In the genomic region with DNA sequence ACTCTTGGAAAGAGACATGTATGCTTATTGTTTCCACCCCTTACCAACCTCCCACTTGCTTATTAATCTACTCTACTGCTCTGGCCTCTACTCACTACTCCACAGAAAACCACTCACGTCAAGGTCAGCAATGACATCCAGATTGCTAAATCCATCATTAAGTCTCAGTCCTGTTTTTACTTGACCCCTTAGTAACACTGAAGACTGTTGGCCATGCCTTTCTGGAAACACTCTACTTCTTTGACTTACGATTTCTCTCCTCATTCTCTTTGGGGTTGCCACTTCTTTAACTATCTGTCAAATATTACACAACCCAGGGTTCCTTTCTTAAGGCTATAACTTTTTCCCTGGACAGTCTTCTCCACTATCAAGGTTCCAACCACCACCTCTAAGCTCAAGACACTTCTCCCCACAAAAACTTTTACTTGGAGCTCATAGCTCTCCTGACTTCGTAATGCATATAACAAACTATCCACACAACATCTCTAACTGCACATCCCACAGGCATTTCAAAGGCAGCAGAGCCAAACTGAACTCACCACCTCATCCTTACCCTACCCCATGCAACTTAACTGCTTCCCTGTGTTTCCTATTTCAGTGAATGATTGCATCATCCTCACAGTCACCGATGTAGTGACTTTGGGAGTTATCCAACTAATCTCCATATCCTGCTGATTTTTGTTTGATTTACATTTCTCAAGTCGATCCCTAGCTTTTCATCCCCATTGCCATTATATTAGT, we compare ENCODE assay signal across 3 cellular contexts.
TF ChIP-seq lines count a peak whose summit lies in the region.

No MANE protein-coding gene starts in this region.

TF ChIP-seq in SK-N-SH, 30 proteins besides CTCF, POLR2A, EP300 and RAD21 (continued from another document):
- TF ChIP-seq, protein P1, sequence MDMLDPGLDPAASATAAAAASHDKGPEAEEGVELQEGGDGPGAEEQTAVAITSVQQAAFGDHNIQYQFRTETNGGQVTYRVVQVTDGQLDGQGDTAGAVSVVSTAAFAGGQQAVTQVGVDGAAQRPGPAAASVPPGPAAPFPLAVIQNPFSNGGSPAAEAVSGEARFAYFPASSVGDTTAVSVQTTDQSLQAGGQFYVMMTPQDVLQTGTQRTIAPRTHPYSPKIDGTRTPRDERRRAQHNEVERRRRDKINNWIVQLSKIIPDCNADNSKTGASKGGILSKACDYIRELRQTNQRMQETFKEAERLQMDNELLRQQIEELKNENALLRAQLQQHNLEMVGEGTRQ (IDR thresholded peaks at IDR 0.05; ENCODE audit: borderline replicate concordance, low read depth, low read length): no peak
TF ChIP-seq in SK-N-SH: peak in this region for 1.

TF ChIP-seq in SK-N-SH treated with all-trans-retinoic acid at 6 μM for 48 hours, 23 proteins besides CTCF, POLR2A, EP300 and RAD21 (continued from another document):
- TF ChIP-seq ZNF565 (CRISPR knock-in tag; conservative IDR thresholded peaks at IDR 0.05; ENCODE audit: low read depth) (no peak), GLIS3 (CRISPR knock-in tag; IDR thresholded peaks at IDR 0.05) (no peak), SNAI2 (CRISPR knock-in tag; IDR thresholded peaks at IDR 0.05) (no peak), BACH2 (CRISPR knock-in tag; IDR thresholded peaks at IDR 0.05; ENCODE audit: borderline replicate concordance) (no peak), ZC3H10 (CRISPR knock-in tag; IDR thresholded peaks at IDR 0.05) (no peak), ZFP30 (CRISPR knock-in tag; IDR thresholded peaks at IDR 0.05) (no peak), ARNTL (CRISPR knock-in tag; IDR thresholded peaks at IDR 0.05; ENCODE audit: borderline replicate concordance, low read depth) (no peak), TOX (CRISPR knock-in tag; IDR thresholded peaks at IDR 0.05; ENCODE audit: borderline replicate concordance) (no peak), OSR1 (CRISPR knock-in tag; IDR thresholded peaks at IDR 0.05) (no peak), RARB (CRISPR knock-in tag; IDR thresholded peaks at IDR 0.05) (no peak), PPARA (CRISPR knock-in tag; IDR thresholded peaks at IDR 0.05; ENCODE audit: borderline replicate concordance) (no peak), CSDC2 (CRISPR knock-in tag; IDR thresholded peaks at IDR 0.05) (no peak)
- TF ChIP-seq, protein P2, sequence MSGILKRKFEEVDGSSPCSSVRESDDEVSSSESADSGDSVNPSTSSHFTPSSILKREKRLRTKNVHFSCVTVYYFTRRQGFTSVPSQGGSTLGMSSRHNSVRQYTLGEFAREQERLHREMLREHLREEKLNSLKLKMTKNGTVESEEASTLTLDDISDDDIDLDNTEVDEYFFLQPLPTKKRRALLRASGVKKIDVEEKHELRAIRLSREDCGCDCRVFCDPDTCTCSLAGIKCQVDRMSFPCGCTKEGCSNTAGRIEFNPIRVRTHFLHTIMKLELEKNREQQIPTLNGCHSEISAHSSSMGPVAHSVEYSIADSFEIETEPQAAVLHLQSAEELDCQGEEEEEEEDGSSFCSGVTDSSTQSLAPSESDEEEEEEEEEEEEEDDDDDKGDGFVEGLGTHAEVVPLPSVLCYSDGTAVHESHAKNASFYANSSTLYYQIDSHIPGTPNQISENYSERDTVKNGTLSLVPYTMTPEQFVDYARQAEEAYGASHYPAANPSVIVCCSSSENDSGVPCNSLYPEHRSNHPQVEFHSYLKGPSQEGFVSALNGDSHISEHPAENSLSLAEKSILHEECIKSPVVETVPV (CRISPR knock-in tag; IDR thresholded peaks at IDR 0.05): no peak
- TF ChIP-seq, protein P3, sequence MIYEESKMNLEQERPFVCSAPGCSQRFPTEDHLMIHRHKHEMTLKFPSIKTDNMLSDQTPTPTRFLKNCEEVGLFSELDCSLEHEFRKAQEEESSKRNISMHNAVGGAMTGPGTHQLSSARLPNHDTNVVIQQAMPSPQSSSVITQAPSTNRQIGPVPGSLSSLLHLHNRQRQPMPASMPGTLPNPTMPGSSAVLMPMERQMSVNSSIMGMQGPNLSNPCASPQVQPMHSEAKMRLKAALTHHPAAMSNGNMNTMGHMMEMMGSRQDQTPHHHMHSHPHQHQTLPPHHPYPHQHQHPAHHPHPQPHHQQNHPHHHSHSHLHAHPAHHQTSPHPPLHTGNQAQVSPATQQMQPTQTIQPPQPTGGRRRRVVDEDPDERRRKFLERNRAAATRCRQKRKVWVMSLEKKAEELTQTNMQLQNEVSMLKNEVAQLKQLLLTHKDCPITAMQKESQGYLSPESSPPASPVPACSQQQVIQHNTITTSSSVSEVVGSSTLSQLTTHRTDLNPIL (CRISPR knock-in tag; IDR thresholded peaks at IDR 0.05; ENCODE audit: low read depth): no peak
- TF ChIP-seq, protein P4, sequence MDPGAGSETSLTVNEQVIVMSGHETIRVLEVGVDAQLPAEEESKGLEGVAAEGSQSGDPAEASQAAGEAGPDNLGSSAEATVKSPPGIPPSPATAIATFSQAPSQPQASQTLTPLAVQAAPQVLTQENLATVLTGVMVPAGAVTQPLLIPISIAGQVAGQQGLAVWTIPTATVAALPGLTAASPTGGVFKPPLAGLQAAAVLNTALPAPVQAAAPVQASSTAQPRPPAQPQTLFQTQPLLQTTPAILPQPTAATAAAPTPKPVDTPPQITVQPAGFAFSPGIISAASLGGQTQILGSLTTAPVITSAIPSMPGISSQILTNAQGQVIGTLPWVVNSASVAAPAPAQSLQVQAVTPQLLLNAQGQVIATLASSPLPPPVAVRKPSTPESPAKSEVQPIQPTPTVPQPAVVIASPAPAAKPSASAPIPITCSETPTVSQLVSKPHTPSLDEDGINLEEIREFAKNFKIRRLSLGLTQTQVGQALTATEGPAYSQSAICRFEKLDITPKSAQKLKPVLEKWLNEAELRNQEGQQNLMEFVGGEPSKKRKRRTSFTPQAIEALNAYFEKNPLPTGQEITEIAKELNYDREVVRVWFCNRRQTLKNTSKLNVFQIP (CRISPR knock-in tag; IDR thresholded peaks at IDR 0.05; ENCODE audit: borderline replicate concordance, low read depth): no peak

TF ChIP-seq in GM23338, 12 proteins besides CTCF, POLR2A, EP300 and RAD21 (continued from another document):
- TF ChIP-seq, protein P5, sequence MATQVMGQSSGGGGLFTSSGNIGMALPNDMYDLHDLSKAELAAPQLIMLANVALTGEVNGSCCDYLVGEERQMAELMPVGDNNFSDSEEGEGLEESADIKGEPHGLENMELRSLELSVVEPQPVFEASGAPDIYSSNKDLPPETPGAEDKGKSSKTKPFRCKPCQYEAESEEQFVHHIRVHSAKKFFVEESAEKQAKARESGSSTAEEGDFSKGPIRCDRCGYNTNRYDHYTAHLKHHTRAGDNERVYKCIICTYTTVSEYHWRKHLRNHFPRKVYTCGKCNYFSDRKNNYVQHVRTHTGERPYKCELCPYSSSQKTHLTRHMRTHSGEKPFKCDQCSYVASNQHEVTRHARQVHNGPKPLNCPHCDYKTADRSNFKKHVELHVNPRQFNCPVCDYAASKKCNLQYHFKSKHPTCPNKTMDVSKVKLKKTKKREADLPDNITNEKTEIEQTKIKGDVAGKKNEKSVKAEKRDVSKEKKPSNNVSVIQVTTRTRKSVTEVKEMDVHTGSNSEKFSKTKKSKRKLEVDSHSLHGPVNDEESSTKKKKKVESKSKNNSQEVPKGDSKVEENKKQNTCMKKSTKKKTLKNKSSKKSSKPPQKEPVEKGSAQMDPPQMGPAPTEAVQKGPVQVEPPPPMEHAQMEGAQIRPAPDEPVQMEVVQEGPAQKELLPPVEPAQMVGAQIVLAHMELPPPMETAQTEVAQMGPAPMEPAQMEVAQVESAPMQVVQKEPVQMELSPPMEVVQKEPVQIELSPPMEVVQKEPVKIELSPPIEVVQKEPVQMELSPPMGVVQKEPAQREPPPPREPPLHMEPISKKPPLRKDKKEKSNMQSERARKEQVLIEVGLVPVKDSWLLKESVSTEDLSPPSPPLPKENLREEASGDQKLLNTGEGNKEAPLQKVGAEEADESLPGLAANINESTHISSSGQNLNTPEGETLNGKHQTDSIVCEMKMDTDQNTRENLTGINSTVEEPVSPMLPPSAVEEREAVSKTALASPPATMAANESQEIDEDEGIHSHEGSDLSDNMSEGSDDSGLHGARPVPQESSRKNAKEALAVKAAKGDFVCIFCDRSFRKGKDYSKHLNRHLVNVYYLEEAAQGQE (IDR thresholded peaks at IDR 0.05; ENCODE audit: unreplicated experiment): no peak
- TF ChIP-seq CREB1 (CRISPR knock-in tag; IDR thresholded peaks at IDR 0.05; ENCODE audit: low read depth) (no peak), ZNF114 (CRISPR knock-in tag; IDR thresholded peaks at IDR 0.05) (no peak), POLR2AphosphoS5 (IDR thresholded peaks at IDR 0.05; ENCODE audit: low read depth) (no peak), JUNB (IDR thresholded peaks at IDR 0.05; ENCODE audit: unreplicated experiment) (no peak), NANOG (IDR thresholded peaks at IDR 0.05; ENCODE audit: borderline replicate concordance) (no peak), EZH2 (IDR thresholded peaks at IDR 0.05; ENCODE audit: low read depth, unreplicated experiment) (no peak), ZNF331 (CRISPR knock-in tag; IDR thresholded peaks at IDR 0.05; ENCODE audit: low read depth) (no peak), STAT1 (IDR thresholded peaks at IDR 0.05; ENCODE audit: unreplicated experiment) (no peak)
- TF ChIP-seq, protein P6, sequence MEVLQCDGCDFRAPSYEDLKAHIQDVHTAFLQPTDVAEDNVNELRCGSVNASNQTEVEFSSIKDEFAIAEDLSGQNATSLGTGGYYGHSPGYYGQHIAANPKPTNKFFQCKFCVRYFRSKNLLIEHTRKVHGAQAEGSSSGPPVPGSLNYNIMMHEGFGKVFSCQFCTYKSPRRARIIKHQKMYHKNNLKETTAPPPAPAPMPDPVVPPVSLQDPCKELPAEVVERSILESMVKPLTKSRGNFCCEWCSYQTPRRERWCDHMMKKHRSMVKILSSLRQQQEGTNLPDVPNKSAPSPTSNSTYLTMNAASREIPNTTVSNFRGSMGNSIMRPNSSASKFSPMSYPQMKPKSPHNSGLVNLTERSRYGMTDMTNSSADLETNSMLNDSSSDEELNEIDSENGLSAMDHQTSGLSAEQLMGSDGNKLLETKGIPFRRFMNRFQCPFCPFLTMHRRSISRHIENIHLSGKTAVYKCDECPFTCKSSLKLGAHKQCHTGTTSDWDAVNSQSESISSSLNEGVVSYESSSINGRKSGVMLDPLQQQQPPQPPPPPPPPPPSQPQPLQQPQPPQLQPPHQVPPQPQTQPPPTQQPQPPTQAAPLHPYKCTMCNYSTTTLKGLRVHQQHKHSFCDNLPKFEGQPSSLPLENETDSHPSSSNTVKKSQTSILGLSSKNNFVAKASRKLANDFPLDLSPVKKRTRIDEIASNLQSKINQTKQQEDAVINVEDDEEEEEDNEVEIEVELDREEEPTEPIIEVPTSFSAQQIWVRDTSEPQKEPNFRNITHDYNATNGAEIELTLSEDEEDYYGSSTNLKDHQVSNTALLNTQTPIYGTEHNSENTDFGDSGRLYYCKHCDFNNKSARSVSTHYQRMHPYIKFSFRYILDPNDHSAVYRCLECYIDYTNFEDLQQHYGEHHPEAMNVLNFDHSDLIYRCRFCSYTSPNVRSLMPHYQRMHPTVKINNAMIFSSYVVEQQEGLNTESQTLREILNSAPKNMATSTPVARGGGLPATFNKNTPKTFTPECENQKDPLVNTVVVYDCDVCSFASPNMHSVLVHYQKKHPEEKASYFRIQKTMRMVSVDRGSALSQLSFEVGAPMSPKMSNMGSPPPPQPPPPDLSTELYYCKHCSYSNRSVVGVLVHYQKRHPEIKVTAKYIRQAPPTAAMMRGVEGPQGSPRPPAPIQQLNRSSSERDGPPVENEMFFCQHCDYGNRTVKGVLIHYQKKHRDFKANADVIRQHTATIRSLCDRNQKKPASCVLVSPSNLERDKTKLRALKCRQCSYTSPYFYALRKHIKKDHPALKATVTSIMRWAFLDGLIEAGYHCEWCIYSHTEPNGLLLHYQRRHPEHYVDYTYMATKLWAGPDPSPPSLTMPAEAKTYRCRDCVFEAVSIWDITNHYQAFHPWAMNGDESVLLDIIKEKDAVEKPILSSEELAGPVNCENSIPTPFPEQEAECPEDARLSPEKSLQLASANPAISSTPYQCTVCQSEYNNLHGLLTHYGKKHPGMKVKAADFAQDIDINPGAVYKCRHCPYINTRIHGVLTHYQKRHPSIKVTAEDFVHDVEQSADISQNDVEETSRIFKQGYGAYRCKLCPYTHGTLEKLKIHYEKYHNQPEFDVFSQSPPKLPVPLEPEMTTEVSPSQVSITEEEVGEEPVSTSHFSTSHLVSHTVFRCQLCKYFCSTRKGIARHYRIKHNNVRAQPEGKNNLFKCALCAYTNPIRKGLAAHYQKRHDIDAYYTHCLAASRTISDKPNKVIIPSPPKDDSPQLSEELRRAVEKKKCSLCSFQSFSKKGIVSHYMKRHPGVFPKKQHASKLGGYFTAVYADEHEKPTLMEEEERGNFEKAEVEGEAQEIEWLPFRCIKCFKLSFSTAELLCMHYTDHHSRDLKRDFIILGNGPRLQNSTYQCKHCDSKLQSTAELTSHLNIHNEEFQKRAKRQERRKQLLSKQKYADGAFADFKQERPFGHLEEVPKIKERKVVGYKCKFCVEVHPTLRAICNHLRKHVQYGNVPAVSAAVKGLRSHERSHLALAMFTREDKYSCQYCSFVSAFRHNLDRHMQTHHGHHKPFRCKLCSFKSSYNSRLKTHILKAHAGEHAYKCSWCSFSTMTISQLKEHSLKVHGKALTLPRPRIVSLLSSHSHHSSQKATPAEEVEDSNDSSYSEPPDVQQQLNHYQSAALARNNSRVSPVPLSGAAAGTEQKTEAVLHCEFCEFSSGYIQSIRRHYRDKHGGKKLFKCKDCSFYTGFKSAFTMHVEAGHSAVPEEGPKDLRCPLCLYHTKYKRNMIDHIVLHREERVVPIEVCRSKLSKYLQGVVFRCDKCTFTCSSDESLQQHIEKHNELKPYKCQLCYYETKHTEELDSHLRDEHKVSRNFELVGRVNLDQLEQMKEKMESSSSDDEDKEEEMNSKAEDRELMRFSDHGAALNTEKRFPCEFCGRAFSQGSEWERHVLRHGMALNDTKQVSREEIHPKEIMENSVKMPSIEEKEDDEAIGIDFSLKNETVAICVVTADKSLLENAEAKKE (CRISPR knock-in tag; IDR thresholded peaks at IDR 0.05): no peak
- TF ChIP-seq, protein P7, sequence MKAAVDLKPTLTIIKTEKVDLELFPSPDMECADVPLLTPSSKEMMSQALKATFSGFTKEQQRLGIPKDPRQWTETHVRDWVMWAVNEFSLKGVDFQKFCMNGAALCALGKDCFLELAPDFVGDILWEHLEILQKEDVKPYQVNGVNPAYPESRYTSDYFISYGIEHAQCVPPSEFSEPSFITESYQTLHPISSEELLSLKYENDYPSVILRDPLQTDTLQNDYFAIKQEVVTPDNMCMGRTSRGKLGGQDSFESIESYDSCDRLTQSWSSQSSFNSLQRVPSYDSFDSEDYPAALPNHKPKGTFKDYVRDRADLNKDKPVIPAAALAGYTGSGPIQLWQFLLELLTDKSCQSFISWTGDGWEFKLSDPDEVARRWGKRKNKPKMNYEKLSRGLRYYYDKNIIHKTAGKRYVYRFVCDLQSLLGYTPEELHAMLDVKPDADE (IDR thresholded peaks at IDR 0.05): no peak
TF ChIP-seq in GM23338: peak in this region for 0.
